In genomic region chr7:32892521-32893224, GRCh38 we compare ENCODE assay signal across 1 cellular context.
TF ChIP-seq lines count a peak whose summit lies in the region.

No MANE protein-coding gene starts in this region.

TF ChIP-seq in K562, 482 proteins besides CTCF, POLR2A, EP300 and RAD21 (continued from another document and continues in another):
- TF ChIP-seq SP2 (IDR thresholded peaks at IDR 0.05; ENCODE audit: extremely low read depth, low read depth, low read length, poor library complexity, severe bottlenecking) (no peak), SIN3A (IDR thresholded peaks at IDR 0.05; ENCODE audit: borderline replicate concordance in 2 of 2, control insufficient read depth in 1 of 2, low read depth in 2 of 2, low read length in 2 of 2) (0 out of 4 replicates have a peak, but pooled peaks of 1 of the 2 experiments have one; percentile 47), PKNOX1 (IDR thresholded peaks at IDR 0.05) (no peak), MAZ (CRISPR knock-in tag; conservative IDR thresholded peaks at IDR 0.05 in 1 of 2, IDR thresholded peaks at IDR 0.05 in 1 of 2) (0 out of 4 replicates have a peak, but pooled peaks of 1 of the 2 experiments have one; percentile 20), SAFB (IDR thresholded peaks at IDR 0.05; ENCODE audit: borderline replicate concordance, low read depth, low read length) (no peak), PRPF4 (IDR thresholded peaks at IDR 0.05; ENCODE audit: insufficient read depth, low read depth, low read length, poor library complexity, severe bottlenecking) (no peak), HIVEP1 (CRISPR knock-in tag; IDR thresholded peaks at IDR 0.05) (no peak), TCF7L2 (IDR thresholded peaks at IDR 0.05; ENCODE audit: low read depth, low read length) (no peak), ZBTB33 (CRISPR knock-in tag; IDR thresholded peaks at IDR 0.05) (no peak), RBM15 (IDR thresholded peaks at IDR 0.05; ENCODE audit: insufficient read depth, low read length) (no peak), POLR2AphosphoS2 (IDR thresholded peaks at IDR 0.05; ENCODE audit: low read length) (no peak), ZNF121 (CRISPR knock-in tag; conservative IDR thresholded peaks at IDR 0.05) (no peak), ZNF707 (CRISPR knock-in tag; conservative IDR thresholded peaks at IDR 0.05) (no peak), MNT (conservative IDR thresholded peaks at IDR 0.05) (no peak; a peak in 1 of 4 replicates), ARID3B (CRISPR knock-in tag; IDR thresholded peaks at IDR 0.05; ENCODE audit: borderline replicate concordance) (no peak), CEBPG (CRISPR knock-in tag; IDR thresholded peaks at IDR 0.05) (no peak), CEBPG (tag; conservative IDR thresholded peaks at IDR 0.05 in 1 of 2, IDR thresholded peaks at IDR 0.05 in 1 of 2) (no peak), ZBTB17 (CRISPR knock-in tag; IDR thresholded peaks at IDR 0.05) (peak; percentile 16; the same call in 1 of the 2 replicates), ZNF217 (CRISPR knock-in tag; IDR thresholded peaks at IDR 0.05) (no peak), ZNF24 (IDR thresholded peaks at IDR 0.05) (no peak), ZKSCAN1 (IDR thresholded peaks at IDR 0.05; ENCODE audit: low read depth, low read length) (no peak; the same call in 1 of the 2 replicates), ZZZ3 (IDR thresholded peaks at IDR 0.05) (no peak), ATF2 (CRISPR knock-in tag; IDR thresholded peaks at IDR 0.05) (no peak), PML (IDR thresholded peaks at IDR 0.05; ENCODE audit: low read length) (no peak), BCL6 (CRISPR knock-in tag; IDR thresholded peaks at IDR 0.05) (no peak), ZNF76 (CRISPR knock-in tag; IDR thresholded peaks at IDR 0.05; ENCODE audit: borderline replicate concordance) (no peak), ZNF316 (IDR thresholded peaks at IDR 0.05) (peak; percentile 52; the same call in 1 of the 2 replicates)
- TF ChIP-seq, protein P1, sequence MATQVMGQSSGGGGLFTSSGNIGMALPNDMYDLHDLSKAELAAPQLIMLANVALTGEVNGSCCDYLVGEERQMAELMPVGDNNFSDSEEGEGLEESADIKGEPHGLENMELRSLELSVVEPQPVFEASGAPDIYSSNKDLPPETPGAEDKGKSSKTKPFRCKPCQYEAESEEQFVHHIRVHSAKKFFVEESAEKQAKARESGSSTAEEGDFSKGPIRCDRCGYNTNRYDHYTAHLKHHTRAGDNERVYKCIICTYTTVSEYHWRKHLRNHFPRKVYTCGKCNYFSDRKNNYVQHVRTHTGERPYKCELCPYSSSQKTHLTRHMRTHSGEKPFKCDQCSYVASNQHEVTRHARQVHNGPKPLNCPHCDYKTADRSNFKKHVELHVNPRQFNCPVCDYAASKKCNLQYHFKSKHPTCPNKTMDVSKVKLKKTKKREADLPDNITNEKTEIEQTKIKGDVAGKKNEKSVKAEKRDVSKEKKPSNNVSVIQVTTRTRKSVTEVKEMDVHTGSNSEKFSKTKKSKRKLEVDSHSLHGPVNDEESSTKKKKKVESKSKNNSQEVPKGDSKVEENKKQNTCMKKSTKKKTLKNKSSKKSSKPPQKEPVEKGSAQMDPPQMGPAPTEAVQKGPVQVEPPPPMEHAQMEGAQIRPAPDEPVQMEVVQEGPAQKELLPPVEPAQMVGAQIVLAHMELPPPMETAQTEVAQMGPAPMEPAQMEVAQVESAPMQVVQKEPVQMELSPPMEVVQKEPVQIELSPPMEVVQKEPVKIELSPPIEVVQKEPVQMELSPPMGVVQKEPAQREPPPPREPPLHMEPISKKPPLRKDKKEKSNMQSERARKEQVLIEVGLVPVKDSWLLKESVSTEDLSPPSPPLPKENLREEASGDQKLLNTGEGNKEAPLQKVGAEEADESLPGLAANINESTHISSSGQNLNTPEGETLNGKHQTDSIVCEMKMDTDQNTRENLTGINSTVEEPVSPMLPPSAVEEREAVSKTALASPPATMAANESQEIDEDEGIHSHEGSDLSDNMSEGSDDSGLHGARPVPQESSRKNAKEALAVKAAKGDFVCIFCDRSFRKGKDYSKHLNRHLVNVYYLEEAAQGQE (CRISPR knock-in tag; IDR thresholded peaks at IDR 0.05; ENCODE audit: low read depth), result no peak
- TF ChIP-seq, protein P2, sequence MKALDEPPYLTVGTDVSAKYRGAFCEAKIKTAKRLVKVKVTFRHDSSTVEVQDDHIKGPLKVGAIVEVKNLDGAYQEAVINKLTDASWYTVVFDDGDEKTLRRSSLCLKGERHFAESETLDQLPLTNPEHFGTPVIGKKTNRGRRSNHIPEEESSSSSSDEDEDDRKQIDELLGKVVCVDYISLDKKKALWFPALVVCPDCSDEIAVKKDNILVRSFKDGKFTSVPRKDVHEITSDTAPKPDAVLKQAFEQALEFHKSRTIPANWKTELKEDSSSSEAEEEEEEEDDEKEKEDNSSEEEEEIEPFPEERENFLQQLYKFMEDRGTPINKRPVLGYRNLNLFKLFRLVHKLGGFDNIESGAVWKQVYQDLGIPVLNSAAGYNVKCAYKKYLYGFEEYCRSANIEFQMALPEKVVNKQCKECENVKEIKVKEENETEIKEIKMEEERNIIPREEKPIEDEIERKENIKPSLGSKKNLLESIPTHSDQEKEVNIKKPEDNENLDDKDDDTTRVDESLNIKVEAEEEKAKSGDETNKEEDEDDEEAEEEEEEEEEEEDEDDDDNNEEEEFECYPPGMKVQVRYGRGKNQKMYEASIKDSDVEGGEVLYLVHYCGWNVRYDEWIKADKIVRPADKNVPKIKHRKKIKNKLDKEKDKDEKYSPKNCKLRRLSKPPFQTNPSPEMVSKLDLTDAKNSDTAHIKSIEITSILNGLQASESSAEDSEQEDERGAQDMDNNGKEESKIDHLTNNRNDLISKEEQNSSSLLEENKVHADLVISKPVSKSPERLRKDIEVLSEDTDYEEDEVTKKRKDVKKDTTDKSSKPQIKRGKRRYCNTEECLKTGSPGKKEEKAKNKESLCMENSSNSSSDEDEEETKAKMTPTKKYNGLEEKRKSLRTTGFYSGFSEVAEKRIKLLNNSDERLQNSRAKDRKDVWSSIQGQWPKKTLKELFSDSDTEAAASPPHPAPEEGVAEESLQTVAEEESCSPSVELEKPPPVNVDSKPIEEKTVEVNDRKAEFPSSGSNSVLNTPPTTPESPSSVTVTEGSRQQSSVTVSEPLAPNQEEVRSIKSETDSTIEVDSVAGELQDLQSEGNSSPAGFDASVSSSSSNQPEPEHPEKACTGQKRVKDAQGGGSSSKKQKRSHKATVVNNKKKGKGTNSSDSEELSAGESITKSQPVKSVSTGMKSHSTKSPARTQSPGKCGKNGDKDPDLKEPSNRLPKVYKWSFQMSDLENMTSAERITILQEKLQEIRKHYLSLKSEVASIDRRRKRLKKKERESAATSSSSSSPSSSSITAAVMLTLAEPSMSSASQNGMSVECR (CRISPR knock-in tag; IDR thresholded peaks at IDR 0.05), result no peak
- TF ChIP-seq, protein P3, sequence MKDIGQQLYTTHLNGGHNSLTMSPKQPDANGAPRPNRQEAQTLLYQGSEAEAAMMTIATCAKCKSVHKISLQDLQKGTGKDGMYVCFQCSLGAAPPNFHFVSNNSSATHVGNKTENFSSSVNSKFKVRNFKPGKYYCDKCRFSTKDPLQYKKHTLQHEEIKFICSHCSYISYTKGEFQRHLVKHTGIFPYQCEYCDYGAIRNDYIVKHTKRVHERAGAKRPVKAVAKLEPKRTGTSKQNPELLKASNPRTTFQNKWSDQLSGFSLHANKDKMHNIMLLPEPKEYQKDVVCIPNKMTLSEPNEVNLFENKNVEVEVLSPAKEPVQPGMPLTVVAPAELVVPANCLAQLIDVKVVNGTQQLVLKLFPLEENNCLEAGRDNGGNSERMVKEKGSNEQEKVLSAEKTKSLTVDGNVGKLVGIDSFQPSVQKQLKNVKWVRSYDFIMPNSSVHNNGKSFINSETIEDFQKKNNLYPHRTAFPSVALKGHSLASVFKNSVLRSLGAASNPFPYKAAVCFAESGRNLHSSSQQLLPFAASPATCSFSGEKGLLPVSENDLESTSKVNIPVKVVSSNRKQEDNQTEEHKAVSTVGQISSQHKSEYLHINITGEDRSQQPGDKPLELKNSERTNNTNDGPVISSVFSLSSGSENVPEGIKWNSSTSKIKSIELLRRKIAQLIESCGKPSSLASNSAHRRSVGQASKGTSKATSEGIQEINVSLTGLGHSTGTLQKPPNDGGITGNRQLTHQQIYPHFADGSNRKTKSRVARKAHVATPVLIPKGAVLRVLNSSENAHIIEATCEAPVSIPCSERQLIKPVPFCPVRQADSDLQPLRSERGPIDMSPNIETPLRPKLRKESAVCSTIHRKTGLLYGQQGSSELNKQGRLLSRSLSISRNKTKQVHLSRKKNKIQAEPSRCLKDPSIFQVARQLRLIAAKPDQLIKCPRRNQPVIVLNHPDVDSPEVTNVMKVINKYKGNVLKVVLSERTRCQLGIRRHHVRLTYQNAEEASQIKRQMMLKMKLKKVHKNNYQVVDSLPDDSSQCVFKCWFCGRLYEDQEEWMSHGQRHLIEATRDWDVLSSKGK (CRISPR knock-in tag; IDR thresholded peaks at IDR 0.05), result no peak
- TF ChIP-seq, protein P4, sequence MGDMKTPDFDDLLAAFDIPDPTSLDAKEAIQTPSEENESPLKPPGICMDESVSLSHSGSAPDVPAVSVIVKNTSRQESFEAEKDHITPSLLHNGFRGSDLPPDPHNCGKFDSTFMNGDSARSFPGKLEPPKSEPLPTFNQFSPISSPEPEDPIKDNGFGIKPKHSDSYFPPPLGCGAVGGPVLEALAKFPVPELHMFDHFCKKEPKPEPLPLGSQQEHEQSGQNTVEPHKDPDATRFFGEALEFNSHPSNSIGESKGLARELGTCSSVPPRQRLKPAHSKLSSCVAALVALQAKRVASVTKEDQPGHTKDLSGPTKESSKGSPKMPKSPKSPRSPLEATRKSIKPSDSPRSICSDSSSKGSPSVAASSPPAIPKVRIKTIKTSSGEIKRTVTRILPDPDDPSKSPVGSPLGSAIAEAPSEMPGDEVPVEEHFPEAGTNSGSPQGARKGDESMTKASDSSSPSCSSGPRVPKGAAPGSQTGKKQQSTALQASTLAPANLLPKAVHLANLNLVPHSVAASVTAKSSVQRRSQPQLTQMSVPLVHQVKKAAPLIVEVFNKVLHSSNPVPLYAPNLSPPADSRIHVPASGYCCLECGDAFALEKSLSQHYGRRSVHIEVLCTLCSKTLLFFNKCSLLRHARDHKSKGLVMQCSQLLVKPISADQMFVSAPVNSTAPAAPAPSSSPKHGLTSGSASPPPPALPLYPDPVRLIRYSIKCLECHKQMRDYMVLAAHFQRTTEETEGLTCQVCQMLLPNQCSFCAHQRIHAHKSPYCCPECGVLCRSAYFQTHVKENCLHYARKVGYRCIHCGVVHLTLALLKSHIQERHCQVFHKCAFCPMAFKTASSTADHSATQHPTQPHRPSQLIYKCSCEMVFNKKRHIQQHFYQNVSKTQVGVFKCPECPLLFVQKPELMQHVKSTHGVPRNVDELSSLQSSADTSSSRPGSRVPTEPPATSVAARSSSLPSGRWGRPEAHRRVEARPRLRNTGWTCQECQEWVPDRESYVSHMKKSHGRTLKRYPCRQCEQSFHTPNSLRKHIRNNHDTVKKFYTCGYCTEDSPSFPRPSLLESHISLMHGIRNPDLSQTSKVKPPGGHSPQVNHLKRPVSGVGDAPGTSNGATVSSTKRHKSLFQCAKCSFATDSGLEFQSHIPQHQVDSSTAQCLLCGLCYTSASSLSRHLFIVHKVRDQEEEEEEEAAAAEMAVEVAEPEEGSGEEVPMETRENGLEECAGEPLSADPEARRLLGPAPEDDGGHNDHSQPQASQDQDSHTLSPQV (IDR thresholded peaks at IDR 0.05), result peak; percentile 72; the same call in 1 of the 2 replicates
